ENCODE assay signal across 10 cellular contexts in the genomic region with DNA sequence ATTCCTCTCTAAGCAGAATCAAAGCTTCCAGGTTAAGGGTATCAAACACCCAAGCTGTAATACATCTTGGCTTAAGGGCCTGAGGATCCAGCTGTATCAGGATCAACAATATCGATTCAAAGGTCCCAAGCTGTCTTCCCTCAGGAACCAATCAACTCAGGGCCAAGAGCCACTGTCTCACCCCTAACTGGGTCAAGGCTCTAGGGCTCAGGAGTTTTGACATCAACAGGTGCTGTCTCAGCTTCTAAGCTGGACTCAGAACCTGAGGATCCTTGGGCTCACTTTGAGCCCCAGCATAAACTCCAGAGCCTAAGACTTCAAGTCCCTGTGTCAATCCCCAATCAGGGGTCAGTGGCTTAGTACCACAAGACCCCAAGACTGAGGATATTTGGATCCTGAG. TPM values are rescaled to one million over a fixed set of nuclear protein-coding genes. Genes with fewer than 3 reads are reported as not detected.
DNase-seq lines count a peak whose midpoint lies in the region; ATAC-seq, FAIRE-seq and TF ChIP-seq lines count a peak whose summit lies in the region.
"Had no signal": no experiment of that assay in that cellular context is flagged by ENCODE, and none has a peak within 500 bp of the region (broad histone marks: within the 10 kb centered on the region; RNA-seq: fewer than 3 reads in every experiment).

No MANE protein-coding gene starts in this region.

- TF ChIP-seq POLR2A in breast epithelium (IDR thresholded peaks at IDR 0.05) (no peak), H54 (IDR thresholded peaks at IDR 0.05; ENCODE audit: low read depth, low read length) (no peak)

- H3K9me3 ChIP-seq in AG04450 (ENCODE audit: control insufficient read depth, insufficient read depth, low read length) (no peaks in the 10 kb centered on the region), breast epithelium (no peaks in the 10 kb centered on the region), muscle layer of duodenum (ENCODE audit: control insufficient read depth in 1 of 2, low read length in 2 of 2) (no peaks in the 10 kb centered on the region)

- ATAC-seq in HG03175 (IDR thresholded peaks at IDR 0.05; ENCODE audit: unreplicated experiment) (peak; percentile 4), foreskin keratinocyte (no peak)

- peaks cover 4 to 5% of the 10 kb centered on the region in 2 donors for H3K4me1 ChIP-seq in breast epithelium
- H3K4me1 ChIP-seq in muscle layer of duodenum (ENCODE audit: control insufficient read depth in 1 of 2, insufficient read depth in 2 of 2, low read length in 2 of 2), result peaks cover 0 to 18% of the 10 kb centered on the region in 2 donors
- H3K4me1 ChIP-seq in foreskin keratinocyte, result peaks cover 6% of the 10 kb centered on the region

- DNase-seq in AG04450 (ENCODE audit: low read depth, low spot score) (no peak), breast epithelium (ENCODE audit: low spot score in 2 of 2) (no peak), H54 (ENCODE audit: insufficient read length, low spot score) (no peak), urothelium cell line (ENCODE audit: low spot score) (no peak), foreskin keratinocyte (no peak), DMS79 (lab: John Stamatoyannopoulos, UW) (no peak)

- H3K27me3 ChIP-seq in AG04450 (ENCODE audit: control insufficient read depth, insufficient read depth, low read length) (no peaks in the 10 kb centered on the region), breast epithelium (no peaks in the 10 kb centered on the region), muscle layer of duodenum (ENCODE audit: low read depth, low read length) (no peaks in the 10 kb centered on the region), foreskin keratinocyte (no peaks in the 10 kb centered on the region)

- CTCF ChIA-PET in AG04450 (lab: Charles Lee), result interaction anchor here (0.6 to 1.1 kb wide), 3 partner anchors 8 to 152 kb away, joined by 3 to 5 read pairs (median 4); no protein-coding TSS in a partner anchor

- POLR2A ChIA-PET in AG04450 (lab: Yijun Ruan, JAX), result interaction anchor here (1.2 to 2.1 kb wide), 3 partner anchors 14 to 42 kb away, joined by 3 to 9 read pairs (median 4); partner anchors contain the start of genes DHPS and GET3

- H3K27ac ChIP-seq in AG04450 (ENCODE audit: low read depth, low read length) (no peak overlapping the region), breast epithelium (no peak overlapping the region), muscle layer of duodenum (ENCODE audit: low read length) (no peak overlapping the region), foreskin keratinocyte (no peak overlapping the region)

- intact Hi-C loops in breast epithelium (cut with DNase I; ENCODE audit: low total_unique reads), result no loop called here

- TF ChIP-seq CTCF in AG04450 (IDR thresholded peaks at IDR 0.05; ENCODE audit: low read depth, low read length) (no peak), breast epithelium (IDR thresholded peaks at IDR 0.05) (no peak), foreskin keratinocyte (conservative IDR thresholded peaks at IDR 0.05) (no peak)

- H3K36me3 ChIP-seq in breast epithelium (no peaks in the 10 kb centered on the region), muscle layer of duodenum (ENCODE audit: control insufficient read depth in 1 of 2, insufficient read depth in 2 of 2, low read length in 2 of 2) (peaks cover 8% of the 10 kb centered on the region in 2 donors)

- FAIRE-seq in H54 (lab: Jason Lieb, UNC) (no peak), urothelium cell line (lab: Jason Lieb, UNC) (no peak)

- H3K4me3 ChIP-seq in AG04450 (ENCODE audit: low read depth, low read length) (peak overlapping the region; percentile 96), breast epithelium (peak overlapping the region; percentile 82 to 94 (median 88)), muscle layer of duodenum (ENCODE audit: low read depth in 1 of 2, low read length in 2 of 2) (peak overlapping the region; percentile 87 to 99)

RNA-seq across cellular contexts. Expression of gene FBXW9, which starts 0.9 kb away (rescaled TPM):
- polyA plus RNA-seq in AG04450 (2011; rRNA removed), result 4.8 and 7.2 TPM in 2 replicates
- 3.0 and 5.3 TPM in 2 replicates for polyA minus RNA-seq in AG04450 (2011; rRNA and poly(A)+ RNA removed)
- 10 to 100 TPM in 1 of 3 donors, 1 to 10 TPM in 2; 4.8 to 13.8 (median 8.5) TPM for total RNA-seq in breast epithelium
- 11.4 and 12.7 TPM in 2 replicates for total RNA-seq in foreskin keratinocyte
- 15.0 and 15.3 TPM in 2 replicates for polyA plus RNA-seq in foreskin keratinocyte

RNA-seq across cellular contexts. Expression of gene GNG14, which starts 7.7 kb away (rescaled TPM):
- polyA plus RNA-seq in AG04450 (2011; rRNA removed), result not detected in 2 replicates
- not detected in 2 replicates for polyA minus RNA-seq in AG04450 (2011; rRNA and poly(A)+ RNA removed)
- total RNA-seq in breast epithelium, result not detected
- total RNA-seq in foreskin keratinocyte, result not detected in 2 replicates
- not detected in 2 replicates for polyA plus RNA-seq in foreskin keratinocyte
- total RNA-seq: HT1080, pulmonary artery endothelial cell had no signal

RNA-seq across cellular contexts. Expression of gene DHPS, which starts 13.8 kb away (rescaled TPM):
- polyA plus RNA-seq in AG04450 (2011; rRNA removed), result 53.4 and 59.1 TPM in 2 replicates
- 49.0 and 49.4 TPM in 2 replicates for polyA minus RNA-seq in AG04450 (2011; rRNA and poly(A)+ RNA removed)
- total RNA-seq in breast epithelium, result 100 to 1,000 TPM in 1 of 3 donors, 10 to 100 TPM in 2; 86.6 to 117 (median 91.4) TPM
- total RNA-seq in foreskin keratinocyte, result 49.4 and 60.4 TPM in 2 replicates
- 62.4 and 75.9 TPM in 2 replicates for polyA plus RNA-seq in foreskin keratinocyte

RNA-seq across cellular contexts. Expression of gene TNPO2, which starts 28.2 kb away (rescaled TPM):
- polyA plus RNA-seq in AG04450 (2011; rRNA removed) (47.3 and 58.8 TPM in 2 replicates), foreskin keratinocyte (20.8 and 26.1 TPM in 2 replicates)
- 187 and 198 TPM in 2 replicates for polyA minus RNA-seq in AG04450 (2011; rRNA and poly(A)+ RNA removed)
- total RNA-seq in breast epithelium (10 to 100 TPM; 46.0 to 73.0 (median 70.8) TPM), foreskin keratinocyte (60.4 and 61.2 TPM in 2 replicates)

RNA-seq across cellular contexts. Expression of gene WDR83, which starts 28.9 kb away (rescaled TPM):
- 5.3 and 6.5 TPM in 2 replicates for polyA plus RNA-seq in AG04450 (2011; rRNA removed)
- polyA minus RNA-seq in AG04450 (2011; rRNA and poly(A)+ RNA removed), result 5.8 and 7.0 TPM in 2 replicates
- total RNA-seq in breast epithelium, result 10 to 100 TPM in 2 of 3 donors, 1 to 10 TPM in 1; 8.2 to 13.8 (median 10.2) TPM
- 9.1 and 11.5 TPM in 2 replicates for total RNA-seq in foreskin keratinocyte
- 14.1 and 15.1 TPM in 2 replicates for polyA plus RNA-seq in foreskin keratinocyte
